Comparison of ENCODE assay signal across 8 cellular contexts in the genomic region with DNA sequence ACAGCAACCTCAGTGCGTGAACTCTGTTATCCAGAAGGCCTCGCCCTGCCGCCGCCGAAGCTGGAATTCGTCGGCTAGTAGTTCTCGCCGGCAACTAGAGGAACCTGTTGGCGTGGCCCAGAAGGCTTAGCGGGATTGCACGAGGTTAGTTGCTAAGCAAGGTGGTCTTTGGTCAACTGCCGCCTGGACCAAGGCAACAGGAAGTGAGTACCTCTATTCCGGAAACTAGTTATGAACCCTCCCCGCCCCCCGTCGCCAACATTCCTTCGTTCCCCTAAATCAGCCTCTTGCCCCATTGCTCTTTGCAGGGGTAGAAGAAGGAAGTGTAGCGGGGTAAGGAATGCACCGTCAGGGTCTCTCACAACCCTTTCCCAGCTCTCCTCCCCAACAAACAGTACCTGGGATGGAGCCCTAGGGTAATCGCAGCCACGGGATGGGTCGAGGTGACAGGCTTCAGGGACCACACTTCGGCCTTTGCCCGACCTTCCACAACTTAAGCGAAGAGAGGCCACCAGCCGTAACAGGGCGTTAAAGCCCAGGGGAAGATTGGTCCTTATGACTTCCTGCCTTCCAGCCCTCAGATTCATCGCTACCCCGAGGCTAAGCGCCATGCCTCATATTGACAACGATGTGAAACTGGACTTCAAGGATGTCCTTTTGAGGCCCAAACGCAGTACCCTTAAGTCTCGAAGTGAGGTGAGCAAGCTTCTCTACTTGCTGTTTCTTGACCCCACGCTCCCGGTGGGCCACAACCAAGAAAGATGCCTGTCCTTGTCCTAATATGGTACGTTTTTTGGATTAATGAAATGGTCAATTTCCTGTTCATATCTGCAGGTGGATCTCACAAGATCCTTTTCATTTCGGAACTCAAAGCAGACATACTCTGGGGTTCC. TPM values are rescaled to one million over a fixed set of nuclear protein-coding genes. Genes with fewer than 3 reads are reported as not detected.
A peak's percentile ranks its signal among the peaks of the same experiment; 100 is the strongest.
DNase-seq lines count a peak whose midpoint lies in the region; ATAC-seq and TF ChIP-seq lines count a peak whose summit lies in the region.

Gene GMPR2 (plus strand): TSS at position 285 of the 893 bp plus-strand sequence. CDS start 325 bp downstream, at position 610.

- peaks cover 45 to 61% (median 50%) of the 10 kb centered on the region in 11 experiments for H3K36me3 ChIP-seq in BLaER1 treated with 17β-estradiol and CSF1 and Interleukin-3, amounts not matched to agents 10 nM and 100 nM
- H3K36me3 ChIP-seq in NT2/D1 (ENCODE audit: insufficient read depth, insufficient read length, low read length) (peaks cover 53% of the 10 kb centered on the region), left lung (peaks cover 0 to 34% of the 10 kb centered on the region in 2 donors)

- no peak for TF ChIP-seq CTCF in left lung (IDR thresholded peaks at IDR 0.05)

- ATAC-seq in HG02970 (IDR thresholded peaks at IDR 0.05; ENCODE audit: low FRiP score, unreplicated experiment): peak; percentile 45
- ATAC-seq in left lung: peak; percentile 68
- ATAC-seq in GM18519 (IDR thresholded peaks at IDR 0.05; ENCODE audit: low FRiP score, unreplicated experiment): no peak

- DNase-seq in NT2/D1 (ENCODE audit: low read depth, low spot score): no peak
- DNase-seq in cerebellum (ENCODE audit: low spot score): peak; percentile 86
- no peak for DNase-seq in left lung
- peak in 10 of 49 donors; percentile 37 to 97 (median 82) for DNase-seq in substantia nigra (lab: John Stamatoyannopoulos, UW)

- H3K4me2 ChIP-seq in BLaER1 treated with 17β-estradiol and CSF1 and Interleukin-3, amounts not matched to agents 10 nM and 100 nM: peak within 1 kb of the TSS; percentile 92 to 100 (median 98)

- peak within 1 kb of the TSS; percentile 72 to 93 (median 86) for H3K4me3 ChIP-seq in BLaER1 treated with 17β-estradiol and CSF1 and Interleukin-3, amounts not matched to agents 10 nM and 100 nM
- H3K4me3 ChIP-seq in NT2/D1 (ENCODE audit: insufficient read length, low read depth) (peak within 1 kb of the TSS; percentile 92), left lung (peak within 1 kb of the TSS; percentile 80 to 84)

- H3K4me1 ChIP-seq in BLaER1 treated with 17β-estradiol and CSF1 and Interleukin-3, amounts not matched to agents 10 nM and 100 nM: peaks cover 27 to 72% (median 42%) of the 10 kb centered on the region in 10 experiments
- H3K4me1 ChIP-seq in NT2/D1 (ENCODE audit: insufficient read depth, insufficient read length) (no peaks in the 10 kb centered on the region), left lung (peaks cover 21 to 47% of the 10 kb centered on the region in 2 donors)

- TF ChIP-seq POLR2A in GM18526 (IDR thresholded peaks at IDR 0.05; ENCODE audit: extremely low read depth, insufficient read length): peak; percentile 51

- H3K9ac ChIP-seq in BLaER1 treated with 17β-estradiol and CSF1 and Interleukin-3, amounts not matched to agents 10 nM and 100 nM: peak within 1 kb of the TSS; percentile 78 to 92 (median 89)
- H3K9ac ChIP-seq in NT2/D1 (ENCODE audit: insufficient read length, low read depth): peak within 1 kb of the TSS; percentile 95

- H4K20me1 ChIP-seq in BLaER1 treated with 17β-estradiol and CSF1 and Interleukin-3, amounts not matched to agents 10 nM and 100 nM: peaks cover 0 to 15% (median 7%) of the 10 kb centered on the region in 11 experiments; a peak in 11 of 22 replicates

- H3K9me3 ChIP-seq in BLaER1 treated with 17β-estradiol and CSF1 and Interleukin-3, amounts not matched to agents 10 nM and 100 nM (replicated peaks in 1 of 11): no peaks in the 10 kb centered on the region
- H3K9me3 ChIP-seq in NT2/D1 (ENCODE audit: insufficient read depth, low read length) (no peaks in the 10 kb centered on the region), left lung (no peaks in the 10 kb centered on the region)

- intact Hi-C loops in left lung (cut with DNase I): no loop called here

- H3K27me3 ChIP-seq in BLaER1 treated with 17β-estradiol and CSF1 and Interleukin-3, amounts not matched to agents 10 nM and 100 nM: no peaks in the 10 kb centered on the region
- no peaks in the 10 kb centered on the region for H3K27me3 ChIP-seq in NT2/D1 (ENCODE audit: insufficient read depth, insufficient read length)
- H3K27me3 ChIP-seq in left lung: no peaks in the 10 kb centered on the region

- peak within 1 kb of the TSS; percentile 70 to 90 (median 85) for H3K27ac ChIP-seq in BLaER1 treated with 17β-estradiol and CSF1 and Interleukin-3, amounts not matched to agents 10 nM and 100 nM
- peak within 1 kb of the TSS; percentile 93 to 99 for H3K27ac ChIP-seq in left lung
- peak within 1 kb of the TSS; percentile 96 for H3K27ac ChIP-seq in substantia nigra (ENCODE audit: low read depth, low read length, poor library complexity, severe bottlenecking)

RNA-seq across cellular contexts. Expression of gene GMPR2, which starts in this region (rescaled TPM):
- total RNA-seq in cerebellum (31.0 TPM), left lung (10 to 100 TPM; 63.6 to 69.6 TPM)
